In genomic region chr15:73959012-73959581, GRCh38 we compare ENCODE assay signal across 9 cellular contexts. TPM values are rescaled to one million over a fixed set of nuclear protein-coding genes. Genes with fewer than 3 reads are reported as not detected.
DNase-seq lines count a peak whose midpoint lies in the region; ATAC-seq, FAIRE-seq and TF ChIP-seq lines count a peak whose summit lies in the region.
"Had no signal": no experiment of that assay in that cellular context is flagged by ENCODE, and none has a peak within 500 bp of the region (broad histone marks: within the 10 kb centered on the region; RNA-seq: fewer than 3 reads in every experiment).

No MANE protein-coding gene starts in this region.

- H3K4me3 Mint-ChIP-seq in brain, result no peak overlapping the region

- peak overlapping the region in 3 of 5 experiments; percentile 34 to 56 (median 35) for H3K27ac Mint-ChIP-seq in brain

- peak overlapping the region; percentile 39; the same call in 1 of the 2 replicates for H2AFZ ChIP-seq in OCI-LY7 (ENCODE audit: low read length)

- peaks cover 0 to 3% (median 0%) of the 10 kb centered on the region in 5 experiments for H3K9me3 Mint-ChIP-seq in brain

- CTCF ChIA-PET in OCI-LY7 (lab: Charles Lee; ENCODE audit: unreplicated experiment), result interaction anchor here (0.7 kb wide), 1 partner anchor 11 kb away, joined by 3 read pairs; no protein-coding TSS in a partner anchor

- intact Hi-C loops in cardiac septum (cut with DNase I), result no loop called here
- intact Hi-C loops in heart left ventricle (cut with DNase I), result loop anchor here in 1 of 10 donors (10.0 kb wide), 1 partner anchor 64 kb away; no protein-coding TSS in a partner anchor
- intact Hi-C loops in OCI-LY7 (cut with micrococcal nuclease; ENCODE audit: unreplicated experiment), result no loop called here

- H3K27me3 Mint-ChIP-seq in brain, result peaks cover 9% of the 10 kb centered on the region

- H3K9me2 ChIP-seq in OCI-LY7 (ENCODE audit: insufficient read depth, low read length), result no peaks in the 10 kb centered on the region

- H3K4me2 ChIP-seq in OCI-LY7 (ENCODE audit: low read length), result peak overlapping the region; percentile 57

- peaks cover 0 to 31% (median 8%) of the 10 kb centered on the region in 12 donors for H3K4me1 ChIP-seq in heart left ventricle
- H3K4me1 ChIP-seq in OCI-LY7 (ENCODE audit: insufficient read depth, low read length, poor library complexity, severe bottlenecking), result peaks cover 22% of the 10 kb centered on the region

- H3K9me3 ChIP-seq in heart left ventricle (no peaks in the 10 kb centered on the region), OCI-LY7 (ENCODE audit: low read length) (no peaks in the 10 kb centered on the region)

- no peak overlapping the region for H3K4me3 ChIP-seq in heart left ventricle
- H3K4me3 ChIP-seq in OCI-LY7 (ENCODE audit: low read depth, low read length, poor library complexity, severe bottlenecking), result peak overlapping the region; percentile 11

- TF ChIP-seq CTCF in heart left ventricle (IDR thresholded peaks at IDR 0.05), result no peak
- TF ChIP-seq CTCF in OCI-LY7 (conservative IDR thresholded peaks at IDR 0.05; ENCODE audit: low read length), result peak; percentile 45; the same call in 1 of the 2 replicates
- no peak for TF ChIP-seq CTCF in brain (conservative IDR thresholded peaks at IDR 0.05)

- H3K36me3 Mint-ChIP-seq in brain, result no peaks in the 10 kb centered on the region

- no peaks in the 10 kb centered on the region for H3K27me3 ChIP-seq in heart left ventricle

- no peaks in the 10 kb centered on the region for H4K20me1 ChIP-seq in OCI-LY7 (ENCODE audit: insufficient read depth, low read length)

- FAIRE-seq in urothelium cell line (lab: Jason Lieb, UNC), result no peak

- DNase-seq in cardiac septum (ENCODE audit: low spot score) (peak; percentile 36), heart left ventricle (no peak), OCI-LY7 (ENCODE audit: low spot score) (peak; percentile 77), urothelium cell line (ENCODE audit: low spot score) (peak; percentile 42), HuH-7.5 (ENCODE audit: low spot score) (no peak), midbrain (lab: John Stamatoyannopoulos, UW) (no peak)
- DNase-seq: NCI-H146 had no signal

- WGBS in heart left ventricle, 4 donors, result 62 to 70% (median 68%) methylated on average over 8 of the region's 8 CpGs

- no peaks in the 10 kb centered on the region for H3K36me3 ChIP-seq in heart left ventricle
- H3K36me3 ChIP-seq in OCI-LY7 (ENCODE audit: insufficient read depth, low read length), result no peaks in the 10 kb centered on the region

- no peaks in the 10 kb centered on the region for H3K79me2 ChIP-seq in OCI-LY7 (ENCODE audit: insufficient read depth, low read depth, low read length)

- POLR2A ChIA-PET in OCI-LY7 (lab: Charles Lee), result interaction anchor here (0.6 kb wide), 1 partner anchor 12 kb away, joined by 3 read pairs; no protein-coding TSS in a partner anchor

- TF ChIP-seq POLR2A in heart left ventricle (IDR thresholded peaks at IDR 0.05), result no peak

- ATAC-seq in heart left ventricle (no peak), GM21381 (IDR thresholded peaks at IDR 0.05; ENCODE audit: unreplicated experiment) (no peak)

- no TSS peak for BruUV-seq in OCI-LY7 (replicated peaks; lab: Mats Ljungman, UMichigan)

- H3K4me1 Mint-ChIP-seq in brain, result peaks cover 27% of the 10 kb centered on the region

- H3K27ac ChIP-seq in heart left ventricle (no peak overlapping the region), OCI-LY7 (ENCODE audit: low read depth, low read length, poor library complexity, severe bottlenecking) (peak overlapping the region; percentile 27)

RNA-seq across cellular contexts. Expression of gene LOXL1, which starts 32.8 kb away (rescaled TPM):
- total RNA-seq in cardiac septum, result 29.1 TPM
- total RNA-seq in heart left ventricle, result 10 to 100 TPM; 20.7 to 79.5 (median 30.4) TPM
- 10 to 100 TPM; 28.8 to 36.1 TPM for polyA plus RNA-seq in heart left ventricle
- not detected in 2 replicates for total RNA-seq in OCI-LY7 (2014; rRNA removed; shearing (Covaris generic))
- total RNA-seq in OCI-LY7 (2022), result not detected in 2 replicates
- 6.0 TPM for polyA plus RNA-seq in brain (ENCODE audit: insufficient read depth, low read depth, low replicate concordance)

RNA-seq across cellular contexts. Expression of gene STOML1, which starts 33.0 kb away (rescaled TPM):
- total RNA-seq in cardiac septum (32.1 TPM), heart left ventricle (10 to 100 TPM; 25.0 to 41.1 (median 27.4) TPM), OCI-LY7 (2022) (8.9 and 10.0 TPM in 2 replicates)
- polyA plus RNA-seq in heart left ventricle (10 to 100 TPM; 27.7 to 38.9 TPM), brain (ENCODE audit: insufficient read depth, low read depth, low replicate concordance) (40.5 TPM)
- 5.7 and 8.0 TPM in 2 replicates for total RNA-seq in OCI-LY7 (2014; rRNA removed; shearing (Covaris generic))

RNA-seq across cellular contexts. Expression of gene PML, which starts 35.4 kb away (rescaled TPM):
- 24.6 TPM for total RNA-seq in cardiac septum
- 10 to 100 TPM; 18.4 to 68.7 (median 28.0) TPM for total RNA-seq in heart left ventricle
- 10 to 100 TPM; 17.0 to 20.8 TPM for polyA plus RNA-seq in heart left ventricle
- total RNA-seq in OCI-LY7 (2014; rRNA removed; shearing (Covaris generic)), result 9.6 and 16.9 TPM in 2 replicates
- total RNA-seq in OCI-LY7 (2022), result 26.1 and 28.1 TPM in 2 replicates
- 37.7 TPM for polyA plus RNA-seq in brain (ENCODE audit: insufficient read depth, low read depth, low replicate concordance)

Comparison
In these comparisons a context has a peak if more than half of its experiments do, and no peak if none do; other contexts are left out.
1. DNase-seq: peak in cardiac septum (single experiment), OCI-LY7 (single experiment) and urothelium cell line (single experiment); none in heart left ventricle (0 of 5), HuH-7.5 (single experiment) and midbrain (single experiment).
2. RNA of gene LOXL1, which starts 32.8 kb away (total RNA-seq): 20.7 to 79.5 TPM in heart left ventricle and 29.1 TPM in cardiac septum (single experiment); not detected in OCI-LY7; every median in the first group is over 10 times any median in the second.